Comparison of ENCODE assay signal across 8 cellular contexts in the genomic region with DNA sequence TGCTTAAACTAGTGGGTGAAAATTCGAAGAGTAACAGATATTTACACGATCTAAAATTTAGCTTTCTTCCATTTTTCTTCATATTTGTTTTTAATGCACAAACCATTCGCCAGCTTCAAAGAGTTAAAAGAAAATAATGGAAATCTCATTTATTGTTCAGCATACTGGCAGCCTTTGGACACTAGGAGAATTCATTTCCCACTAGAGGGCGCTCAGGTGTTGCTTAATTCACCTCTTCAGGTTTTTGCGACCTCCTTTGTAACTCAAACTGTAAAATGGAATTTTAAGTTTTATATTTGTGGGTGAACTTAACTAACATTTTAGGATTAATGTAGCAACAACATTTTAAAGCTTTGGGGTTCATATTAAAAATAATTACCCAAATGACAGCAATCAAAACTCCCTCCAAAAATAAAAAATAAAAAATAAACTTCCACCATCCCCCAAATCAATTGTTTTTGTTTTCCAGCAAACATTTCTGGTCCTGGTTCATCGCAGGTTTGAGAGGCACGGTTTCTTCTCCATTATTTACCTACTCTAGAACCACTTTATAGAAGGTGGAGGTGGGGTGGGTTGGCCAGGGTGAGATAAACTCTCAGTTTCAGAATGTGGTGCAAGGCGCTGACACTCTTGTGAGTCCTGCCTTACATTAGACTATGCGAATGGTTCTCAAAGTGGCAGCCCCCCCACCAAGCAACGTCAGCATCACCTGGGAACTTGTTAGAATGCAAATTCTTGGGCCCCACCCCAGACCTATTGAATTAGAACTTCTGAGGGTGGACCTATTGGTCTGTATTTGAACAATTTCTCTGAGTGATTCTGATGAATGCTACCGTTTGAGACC. TPM values are rescaled to one million over a fixed set of nuclear protein-coding genes. Genes with fewer than 3 reads are reported as not detected.
DNase-seq lines count a peak whose midpoint lies in the region; ATAC-seq, FAIRE-seq and TF ChIP-seq lines count a peak whose summit lies in the region.

No MANE protein-coding gene starts in this region.

- H3K4me2 ChIP-seq in trophoblast cell (ENCODE audit: low read length): no peak overlapping the region

- H3K18ac ChIP-seq in trophoblast cell (ENCODE audit: low read length): no peak overlapping the region

- no CpG with 5 or more reads among the region's 11 CpGs for WGBS in trophoblast cell (ENCODE audit: extremely low coverage, insufficient coverage, insufficient read length)

- no peak overlapping the region for H3K23ac ChIP-seq in trophoblast cell (ENCODE audit: low read length)

- peaks cover 6% of the 10 kb centered on the region for H3K27me3 Mint-ChIP-seq in activated CD8-positive, alpha-beta T cell treated with anti-CD3 and anti-CD28 coated beads, Interleukin-2, amount 10 ng/mL, durations not matched to agents 7 days and 5 days (ENCODE audit: low read depth)

- H3K36me3 Mint-ChIP-seq in activated CD8-positive, alpha-beta T cell treated with anti-CD3 and anti-CD28 coated beads, Interleukin-2, amount 10 ng/mL, durations not matched to agents 7 days and 5 days (ENCODE audit: low read depth): no peaks in the 10 kb centered on the region

- no peak overlapping the region for H3K27ac Mint-ChIP-seq in activated CD8-positive, alpha-beta T cell treated with anti-CD3 and anti-CD28 coated beads, Interleukin-2, amount 10 ng/mL, durations not matched to agents 7 days and 5 days

- H3K4me1 Mint-ChIP-seq in activated CD8-positive, alpha-beta T cell treated with anti-CD3 and anti-CD28 coated beads, Interleukin-2, amount 10 ng/mL, durations not matched to agents 7 days and 5 days (ENCODE audit: low read depth): no peaks in the 10 kb centered on the region

- peak; percentile 76 for TF ChIP-seq CTCF in GM10266 (IDR thresholded peaks at IDR 0.05; ENCODE audit: control insufficient read depth, insufficient read depth, low read depth, missing control alignments)

- no peaks in the 10 kb centered on the region for H3K36me3 ChIP-seq in trophoblast cell (ENCODE audit: control insufficient read depth in 1 of 2, insufficient read depth in 2 of 2, low read length in 2 of 2)

- no peak overlapping the region for H3K4me3 ChIP-seq in trophoblast cell (ENCODE audit: low read depth, low read length)

- H2BK120ac ChIP-seq in trophoblast cell (ENCODE audit: insufficient read depth, low read length, poor library complexity): no peak overlapping the region

- H3K79me1 ChIP-seq in trophoblast cell (ENCODE audit: low read length): no peaks in the 10 kb centered on the region

- H3K9ac ChIP-seq in trophoblast cell (ENCODE audit: low read length): no peak overlapping the region

- FAIRE-seq in A204.1 (lab: Jason Lieb, UNC): peak; percentile 93

- CTCF ChIA-PET in activated CD8-positive, alpha-beta T cell treated with anti-CD3 and anti-CD28 coated beads, Interleukin-2, amount 10 ng/mL, durations not matched to agents 7 days and 5 days (lab: Charles Lee): interaction anchor here (0.6 to 2.6 kb wide), 8 partner anchors 10 to 465 kb away, joined by 3 to 17 read pairs (median 4); a partner anchor contains a TSS

- no peak overlapping the region for H2BK12ac ChIP-seq in trophoblast cell (ENCODE audit: low read length)

- H3K4ac ChIP-seq in trophoblast cell (ENCODE audit: low read depth, low read length): no peak overlapping the region

- H3K79me2 ChIP-seq in trophoblast cell (ENCODE audit: control insufficient read depth, insufficient read depth, low read length, poor library complexity): no peaks in the 10 kb centered on the region

- no peak overlapping the region for H4K12ac ChIP-seq in trophoblast cell (ENCODE audit: low read depth, low read length)

- POLR2A ChIA-PET in activated CD8-positive, alpha-beta T cell treated with anti-CD3 and anti-CD28 coated beads, Interleukin-2, amount 10 ng/mL, durations not matched to agents 7 days and 5 days (lab: Charles Lee): no interaction called here

- H3K4me1 ChIP-seq in trophoblast cell (ENCODE audit: control insufficient read depth in 1 of 2, insufficient read depth in 2 of 2, low read length in 2 of 2): peaks cover under 1 to 3% of the 10 kb centered on the region in 2 experiments

- no peaks in the 10 kb centered on the region for H3K27me3 ChIP-seq in trophoblast cell (ENCODE audit: insufficient read depth, low read length)

- no peak overlapping the region for H2AFZ ChIP-seq in trophoblast cell (ENCODE audit: insufficient read depth, low read length, poor library complexity)

- H3K14ac ChIP-seq in trophoblast cell (ENCODE audit: low read length): no peak overlapping the region

- no peak overlapping the region for H4K91ac ChIP-seq in trophoblast cell (ENCODE audit: low read depth, low read length)

- no peak overlapping the region for H3K27ac ChIP-seq in trophoblast cell (ENCODE audit: low read depth, low read length)

- no peaks in the 10 kb centered on the region for H3K9me3 ChIP-seq in trophoblast cell (ENCODE audit: insufficient read depth, low read depth, low read length)

- H3K9me3 Mint-ChIP-seq in activated CD8-positive, alpha-beta T cell treated with anti-CD3 and anti-CD28 coated beads, Interleukin-2, amount 10 ng/mL, durations not matched to agents 7 days and 5 days (ENCODE audit: insufficient read depth): no peaks in the 10 kb centered on the region

- DNase-seq in GM10266 (ENCODE audit: extremely low spot score) (peak; percentile 62), NCI-H526 (lab: John Stamatoyannopoulos, UW) (peak; percentile 16 to 88), foreskin melanocyte (peak; percentile 35), trophoblast cell (peak; percentile 35 to 86)
- peak; percentile 71 for DNase-seq in activated CD8-positive, alpha-beta T cell treated with anti-CD3 and anti-CD28 coated beads, Interleukin-2, amount 10 ng/mL, durations not matched to agents 7 days and 5 days

- H4K8ac ChIP-seq in trophoblast cell (ENCODE audit: low read depth, low read length): no peak overlapping the region

- H3K4me3 Mint-ChIP-seq in activated CD8-positive, alpha-beta T cell treated with anti-CD3 and anti-CD28 coated beads, Interleukin-2, amount 10 ng/mL, durations not matched to agents 7 days and 5 days: no peak overlapping the region

- no peak overlapping the region for H2BK5ac ChIP-seq in trophoblast cell (ENCODE audit: low read depth, low read length, poor library complexity)

- ATAC-seq in HG03175 (IDR thresholded peaks at IDR 0.05; ENCODE audit: unreplicated experiment) (peak; percentile 57), HG03460 (IDR thresholded peaks at IDR 0.05; ENCODE audit: unreplicated experiment) (no peak)
- peak; percentile 69 for ATAC-seq in activated CD8-positive, alpha-beta T cell treated with anti-CD3 and anti-CD28 coated beads, Interleukin-2, amount 10 ng/mL, durations not matched to agents 7 days and 5 days

- no peak overlapping the region for H2AK5ac ChIP-seq in trophoblast cell (ENCODE audit: low read length)

RNA-seq across cellular contexts. Expression of a gene that starts 24.7 kb away (rescaled TPM):
- total RNA-seq in activated CD8-positive, alpha-beta T cell treated with anti-CD3 and anti-CD28 coated beads, Interleukin-2, amount 10 ng/mL, durations not matched to agents 7 days and 5 days: 10 to 100 TPM; 37.6 to 38.4 TPM
- 5.0 and 5.5 TPM in 2 replicates for polyA plus RNA-seq in trophoblast cell (2013)
